Comparison of ENCODE assay signal across 1 cellular context in the genomic region with DNA sequence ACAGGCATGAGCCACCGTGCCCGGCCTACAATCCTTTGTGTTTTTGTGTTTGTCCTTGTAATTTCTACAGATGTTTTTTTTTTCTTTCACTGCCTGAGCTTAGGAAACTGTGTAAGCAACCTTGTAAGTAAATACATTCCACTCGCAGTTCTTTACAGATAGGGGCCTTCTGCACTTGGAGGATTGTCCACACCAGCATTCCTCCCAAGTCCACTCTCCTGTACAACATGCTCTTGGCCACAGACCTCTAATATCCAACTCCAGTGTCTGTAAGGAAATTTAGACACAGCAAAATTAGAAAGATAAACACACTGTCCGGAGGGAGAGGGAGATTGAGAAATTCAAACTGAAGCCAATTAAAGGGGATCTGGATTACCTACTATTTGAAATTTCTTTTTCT.
TF ChIP-seq lines count a peak whose summit lies in the region.

No MANE protein-coding gene starts in this region.

TF ChIP-seq in HEK293, 187 proteins besides CTCF, POLR2A, EP300 and RAD21:
- peak; percentile 71; the same call in 1 of the 2 replicates for TF ChIP-seq MZF1 (tag by site-specific recombination; IDR thresholded peaks at IDR 0.05; ENCODE audit: borderline replicate concordance)
- TF ChIP-seq, protein P1, sequence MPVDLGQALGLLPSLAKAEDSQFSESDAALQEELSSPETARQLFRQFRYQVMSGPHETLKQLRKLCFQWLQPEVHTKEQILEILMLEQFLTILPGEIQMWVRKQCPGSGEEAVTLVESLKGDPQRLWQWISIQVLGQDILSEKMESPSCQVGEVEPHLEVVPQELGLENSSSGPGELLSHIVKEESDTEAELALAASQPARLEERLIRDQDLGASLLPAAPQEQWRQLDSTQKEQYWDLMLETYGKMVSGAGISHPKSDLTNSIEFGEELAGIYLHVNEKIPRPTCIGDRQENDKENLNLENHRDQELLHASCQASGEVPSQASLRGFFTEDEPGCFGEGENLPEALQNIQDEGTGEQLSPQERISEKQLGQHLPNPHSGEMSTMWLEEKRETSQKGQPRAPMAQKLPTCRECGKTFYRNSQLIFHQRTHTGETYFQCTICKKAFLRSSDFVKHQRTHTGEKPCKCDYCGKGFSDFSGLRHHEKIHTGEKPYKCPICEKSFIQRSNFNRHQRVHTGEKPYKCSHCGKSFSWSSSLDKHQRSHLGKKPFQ (tag by site-specific recombination; IDR thresholded peaks at IDR 0.05): no peak
- no peak for TF ChIP-seq REPIN1 (tag by site-specific recombination; IDR thresholded peaks at IDR 0.05; ENCODE audit: low read depth)
- no peak for TF ChIP-seq ZNF791 (tag by site-specific recombination; IDR thresholded peaks at IDR 0.05)
- no peak for TF ChIP-seq ZNF341 (tag by site-specific recombination; IDR thresholded peaks at IDR 0.05; ENCODE audit: low read depth)
- no peak for TF ChIP-seq ZNF2 (tag by site-specific recombination; IDR thresholded peaks at IDR 0.05)
- no peak for TF ChIP-seq ZNF146 (tag by site-specific recombination; IDR thresholded peaks at IDR 0.05)
- no peak for TF ChIP-seq ZNF16 (tag by site-specific recombination; IDR thresholded peaks at IDR 0.05; ENCODE audit: low read depth)
